In genomic region chr1:163357378-163357777, GRCh38 we compare ENCODE assay signal across 28 cellular contexts. TPM values are rescaled to one million over a fixed set of nuclear protein-coding genes. Genes with fewer than 3 reads are reported as not detected.
A peak's percentile ranks its signal among the peaks of the same experiment; 100 is the strongest.
DNase-seq lines count a peak whose midpoint lies in the region; ATAC-seq, FAIRE-seq and TF ChIP-seq lines count a peak whose summit lies in the region.
"Had no signal": no experiment of that assay in that cellular context is flagged by ENCODE, and none has a peak within 500 bp of the region (broad histone marks: within the 10 kb centered on the region; RNA-seq: fewer than 3 reads in every experiment).

No MANE protein-coding gene starts in this region.

- no peak overlapping the region for H2AFZ ChIP-seq in astrocyte (ENCODE audit: low read depth, low read length)
- H2AFZ ChIP-seq: PC-9 had no signal

- no peak overlapping the region for H4K8ac ChIP-seq in mesendoderm (ENCODE audit: low read depth, low read length)

- no peak overlapping the region for H3K56ac ChIP-seq in mesendoderm (ENCODE audit: low read length)

- H3K4me3 ChIP-seq in astrocyte (ENCODE audit: insufficient read depth, low read depth, low read length) (no peak overlapping the region), mesendoderm (ENCODE audit: low read length) (no peak overlapping the region)
- H3K4me3 ChIP-seq: dorsolateral prefrontal cortex, pancreas, PC-9, thoracic aorta, uterus had no signal

- no peaks in the 10 kb centered on the region for H3K4me1 ChIP-seq in astrocyte (ENCODE audit: insufficient read depth, low read length)
- no peaks in the 10 kb centered on the region for H3K4me1 ChIP-seq in mesendoderm (ENCODE audit: control insufficient read depth, low read depth, low read length)
- H3K4me1 ChIP-seq: foreskin keratinocyte, pancreas, uterus had no signal

- H3K36me3 Mint-ChIP-seq in astrocyte (ENCODE audit: low read depth, unreplicated experiment), result no peaks in the 10 kb centered on the region

- H4K20me1 ChIP-seq in astrocyte (ENCODE audit: insufficient read depth, low read length), result no peaks in the 10 kb centered on the region

- H3K79me1 ChIP-seq in mesendoderm (ENCODE audit: low read length), result no peaks in the 10 kb centered on the region

- H3K79me2 ChIP-seq in astrocyte (ENCODE audit: insufficient read depth, low read length) (no peaks in the 10 kb centered on the region), mesendoderm (ENCODE audit: control insufficient read depth, insufficient read depth, low read length) (no peaks in the 10 kb centered on the region)

- ATAC-seq in HG03196 (IDR thresholded peaks at IDR 0.05; ENCODE audit: unreplicated experiment), result no peak
- ATAC-seq in GM21737 (IDR thresholded peaks at IDR 0.05; ENCODE audit: unreplicated experiment), result no peak
- ATAC-seq in HG03045 (IDR thresholded peaks at IDR 0.05; ENCODE audit: unreplicated experiment), result no peak
- ATAC-seq: activated CD8-positive, alpha-beta T cell treated with anti-CD3 and anti-CD28 coated beads for 36 hours; foreskin keratinocyte; right cardiac atrium; stimulated activated naive CD8-positive, alpha-beta T cell treated with anti-CD3 and anti-CD28 coated beads, Interleukin-15, Interleukin-2, amounts not matched to agents 100 U/mL and 50 U/mL, for 24 hours had no signal

- H3K27me3 ChIP-seq in astrocyte (ENCODE audit: insufficient read depth, low read length) (no peaks in the 10 kb centered on the region), mesendoderm (ENCODE audit: insufficient read depth, low read length, poor library complexity) (no peaks in the 10 kb centered on the region)
- H3K27me3 ChIP-seq: dorsolateral prefrontal cortex, foreskin keratinocyte, pancreas, uterus had no signal

- no peak overlapping the region for H3K23ac ChIP-seq in mesendoderm (ENCODE audit: low read length)

- H3K4me2 ChIP-seq in astrocyte (ENCODE audit: low read length) (no peak overlapping the region), mesendoderm (ENCODE audit: low read length) (no peak overlapping the region)
- H3K4me2 ChIP-seq: PC-9 had no signal

- peaks cover 3% of the 10 kb centered on the region for H3K36me3 ChIP-seq in astrocyte (ENCODE audit: insufficient read depth, low read length)
- H3K36me3 ChIP-seq in mesendoderm (ENCODE audit: control insufficient read depth, insufficient read depth, low read length), result no peaks in the 10 kb centered on the region
- H3K36me3 ChIP-seq: pancreas, thoracic aorta, uterus had no signal

- no CpG with 5 or more reads among the region's 2 CpGs for WGBS in mesendoderm (ENCODE audit: extremely low coverage, insufficient coverage, low lambda C conversion rate)

- H3K18ac ChIP-seq in mesendoderm (ENCODE audit: low read length), result no peak overlapping the region

- no peak overlapping the region for H3K27ac Mint-ChIP-seq in astrocyte (ENCODE audit: unreplicated experiment)
- H3K27ac Mint-ChIP-seq: activated CD8-positive, alpha-beta T cell treated with anti-CD3 and anti-CD28 coated beads for 36 hours; HFFc6 had no signal

- no peak for FAIRE-seq in astrocyte (lab: Jason Lieb, UNC)
- FAIRE-seq: pancreas had no signal

- H3K4me1 Mint-ChIP-seq in astrocyte (ENCODE audit: low read depth, unreplicated experiment), result peaks cover 7% of the 10 kb centered on the region
- H3K4me1 Mint-ChIP-seq: nephron progenitor cell had no signal

- H3K9ac ChIP-seq in astrocyte (ENCODE audit: low read length), result no peak overlapping the region
- no peak overlapping the region for H3K9ac ChIP-seq in mesendoderm (ENCODE audit: low read length)

- H2BK120ac ChIP-seq in mesendoderm (ENCODE audit: low read depth, low read length), result no peak overlapping the region

- TF ChIP-seq CTCF in astrocyte (IDR thresholded peaks at IDR 0.05; ENCODE audit: insufficient read depth, low read depth, low read length), result no peak

- no peak overlapping the region for H2AK5ac ChIP-seq in mesendoderm (ENCODE audit: low read length)

- no peak overlapping the region for H3K4ac ChIP-seq in mesendoderm (ENCODE audit: low read depth, low read length)

- H3K27me3 Mint-ChIP-seq in astrocyte (ENCODE audit: low read depth, unreplicated experiment), result no peaks in the 10 kb centered on the region

- H2BK15ac ChIP-seq in mesendoderm (replicated peaks; ENCODE audit: low read depth), result no peak overlapping the region

- no peak overlapping the region for H2BK5ac ChIP-seq in mesendoderm (ENCODE audit: low read length)

- peak; percentile 2 for DNase-seq in GM03348 (ENCODE audit: low spot score)
- peak; percentile 37 for DNase-seq in astrocyte (ENCODE audit: low read depth)
- DNase-seq in fibroblast of peridontal ligament (ENCODE audit: extremely low read depth), result peak; percentile 34
- peak; percentile 25 for DNase-seq in mesendoderm
- no peak for DNase-seq in SW480 (ENCODE audit: low spot score)
- DNase-seq: activated CD4-positive, CD25-positive, alpha-beta regulatory T cell treated with anti-CD3 and anti-CD28 coated beads, Interleukin-2, amount 50 U/mL, for 72 hours; activated CD8-positive, alpha-beta T cell treated with anti-CD3 and anti-CD28 coated beads for 36 hours; activated effector memory CD4-positive, alpha-beta T cell treated with Interleukin-2 at 50 U/mL for 16 hours; dorsolateral prefrontal cortex; foreskin keratinocyte; HFFc6; hypothalamus; KBM-7; MV-4-11; NCI-H510A treated with DMSO at 0.1 percent for 48 hours; nephron progenitor cell; NK-92 treated with Interleukin-12 subunit alpha and Interleukin-12 subunit beta, amount 100 ng/mL, for 24 hours; pancreas; PC-9; right cardiac atrium; SHP77; stimulated activated naive CD8-positive, alpha-beta T cell treated with anti-CD3 and anti-CD28 coated beads, Interleukin-15, Interleukin-2, amounts not matched to agents 100 U/mL and 50 U/mL, for 24 hours; uterus had no signal

- H3K27ac ChIP-seq in astrocyte (ENCODE audit: low read depth, low read length) (no peak overlapping the region), mesendoderm (ENCODE audit: low read depth, low read length) (no peak overlapping the region)
- H3K27ac ChIP-seq: C4-2B, dorsolateral prefrontal cortex, foreskin keratinocyte, pancreas, PC-9, thoracic aorta, uterus had no signal

- H3K9me3 Mint-ChIP-seq in astrocyte (ENCODE audit: unreplicated experiment), result no peaks in the 10 kb centered on the region
- H3K9me3 Mint-ChIP-seq: activated CD8-positive, alpha-beta T cell treated with anti-CD3 and anti-CD28 coated beads for 36 hours; HFFc6; nephron progenitor cell had no signal

- H3K4me3 Mint-ChIP-seq in astrocyte (ENCODE audit: unreplicated experiment), result no peak overlapping the region
- H3K4me3 Mint-ChIP-seq: activated CD8-positive, alpha-beta T cell treated with anti-CD3 and anti-CD28 coated beads for 36 hours; HFFc6; nephron progenitor cell had no signal

- H3K9me3 ChIP-seq in astrocyte (ENCODE audit: insufficient read depth, low read depth, low read length), result no peaks in the 10 kb centered on the region
- H3K9me3 ChIP-seq: pancreas, thoracic aorta, uterus had no signal

- H4K5ac ChIP-seq in mesendoderm (ENCODE audit: low read length), result no peak overlapping the region

RNA-seq across cellular contexts. Expression of gene NUF2, which starts 35.6 kb away (rescaled TPM):
- total RNA-seq in astrocyte, result 2.2 and 2.4 TPM in 2 replicates
- polyA plus RNA-seq in mesendoderm (2013, experiment 1 of 2), result 35.3 TPM
- 35.2 TPM for polyA plus RNA-seq in mesendoderm (2013, experiment 2 of 2)
